ENCODE assay signal across 9 cellular contexts in the genomic region with DNA sequence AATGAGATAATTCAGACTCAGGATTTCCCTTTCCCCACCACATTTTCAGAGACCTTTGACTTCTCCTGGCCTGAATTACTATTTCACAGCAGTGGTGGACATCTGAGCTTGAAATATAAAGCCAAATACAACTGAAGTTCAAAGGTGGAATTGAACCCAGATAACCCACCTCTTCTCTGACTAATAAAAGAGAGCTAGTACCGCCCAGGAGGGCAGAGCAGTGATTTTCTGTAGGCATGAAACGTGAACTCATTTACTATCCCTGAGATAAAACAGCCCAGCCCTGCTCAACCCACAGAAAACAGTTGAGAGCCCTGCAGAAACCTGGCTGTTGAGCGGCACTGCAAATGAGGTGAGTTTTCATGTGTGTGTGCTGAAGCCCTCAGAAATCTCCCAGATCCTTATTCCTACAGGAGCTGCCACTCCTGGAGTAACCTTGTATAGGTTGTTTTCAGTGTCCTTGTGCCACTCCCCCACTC.
DNase-seq lines count a peak whose midpoint lies in the region; ATAC-seq and TF ChIP-seq lines count a peak whose summit lies in the region.
"Had no signal": no experiment of that assay in that cellular context is flagged by ENCODE, and none has a peak within 500 bp of the region (broad histone marks: within the 10 kb centered on the region; RNA-seq: fewer than 3 reads in every experiment).

No MANE protein-coding gene starts in this region.

- H3K4me3 Mint-ChIP-seq in activated CD4-positive, alpha-beta T cell treated with anti-CD3 and anti-CD28 coated beads for 36 hours: no peak overlapping the region
- peak overlapping the region; percentile 96 for H3K4me3 Mint-ChIP-seq in activated naive CD8-positive, alpha-beta T cell

- WGBS in liver: 40% methylated on average over 3 of the region's 3 CpGs

- H3K27ac ChIP-seq in liver (ENCODE audit: low read depth in 1 of 2, low read length in 2 of 2): peak overlapping the region; percentile 77 to 80
- peak overlapping the region; percentile 97 for H3K27ac ChIP-seq in substantia nigra (ENCODE audit: low read depth, low read length, poor library complexity, severe bottlenecking)

- H3K27me3 Mint-ChIP-seq in activated CD4-positive, alpha-beta T cell treated with anti-CD3 and anti-CD28 coated beads for 36 hours: no peaks in the 10 kb centered on the region
- no peaks in the 10 kb centered on the region for H3K27me3 Mint-ChIP-seq in activated naive CD8-positive, alpha-beta T cell

- H3K27me3 ChIP-seq in liver (ENCODE audit: control insufficient read depth in 4 of 4, insufficient read depth in 4 of 4, low read length in 3 of 4): no peaks in the 10 kb centered on the region

- ATAC-seq in activated CD4-positive, alpha-beta T cell treated with anti-CD3 and anti-CD28 coated beads for 36 hours: no peak

- peaks cover 30% of the 10 kb centered on the region for H3K4me1 Mint-ChIP-seq in activated CD4-positive, alpha-beta T cell treated with anti-CD3 and anti-CD28 coated beads for 36 hours
- H3K4me1 Mint-ChIP-seq in activated naive CD8-positive, alpha-beta T cell (ENCODE audit: low read depth): peaks cover 38% of the 10 kb centered on the region

- CTCF ChIA-PET in activated CD4-positive, alpha-beta T cell treated with anti-CD3 and anti-CD28 coated beads for 36 hours (lab: Charles Lee): interaction anchor here (0.7 to 1.7 kb wide), 16 partner anchors 10 to 330 kb away, joined by 3 to 8 read pairs (median 3); no protein-coding TSS in a partner anchor

- no peak overlapping the region for H3K4me3 ChIP-seq in liver (ENCODE audit: low read depth in 1 of 3, low read length in 3 of 3)

- H3K27ac Mint-ChIP-seq in activated CD4-positive, alpha-beta T cell treated with anti-CD3 and anti-CD28 coated beads for 36 hours: peak overlapping the region; percentile 91
- H3K27ac Mint-ChIP-seq in activated naive CD8-positive, alpha-beta T cell: peak overlapping the region; percentile 96

- no peak for TF ChIP-seq CTCF in liver (IDR thresholded peaks at IDR 0.05; ENCODE audit: low read depth, low read length, missing input control)

- peaks cover 7% of the 10 kb centered on the region for H3K9me3 Mint-ChIP-seq in activated CD4-positive, alpha-beta T cell treated with anti-CD3 and anti-CD28 coated beads for 36 hours (ENCODE audit: low read depth)
- H3K9me3 Mint-ChIP-seq in activated naive CD8-positive, alpha-beta T cell (ENCODE audit: low read depth): no peaks in the 10 kb centered on the region

- H3K4me1 ChIP-seq in liver (ENCODE audit: control insufficient read depth in 4 of 4, insufficient read depth in 4 of 4, low read length in 3 of 4): peaks cover 6 to 39% (median 23%) of the 10 kb centered on the region in 4 donors

- H3K9me3 ChIP-seq in liver (ENCODE audit: control insufficient read depth in 4 of 4, low read length in 3 of 4): no peaks in the 10 kb centered on the region

- DNase-seq in activated CD4-positive, alpha-beta T cell treated with anti-CD3 and anti-CD28 coated beads for 36 hours: no peak
- no peak for DNase-seq in activated CD4-positive, alpha-beta T cell treated with anti-CD3 and anti-CD28 coated beads, Interleukin-2, amount 50 U/mL, for 4 hours
- DNase-seq in substantia nigra (lab: John Stamatoyannopoulos, UW): no peak
- DNase-seq in DMS 273 treated with DMSO at 0.1 percent for 48 hours (lab: John Stamatoyannopoulos, UW): no peak
- DNase-seq in NCI-H1105 (lab: John Stamatoyannopoulos, UW): no peak
- DNase-seq in NCI-H187 treated with DMSO at 0.1 percent for 48 hours (lab: John Stamatoyannopoulos, UW): no peak
- DNase-seq: activated gamma-delta T cell had no signal

- POLR2A ChIA-PET in activated CD4-positive, alpha-beta T cell treated with anti-CD3 and anti-CD28 coated beads for 36 hours (lab: Charles Lee): no interaction called here

- no peak for TF ChIP-seq RAD21 in liver (IDR thresholded peaks at IDR 0.05)

- H3K36me3 ChIP-seq in liver (ENCODE audit: control insufficient read depth in 4 of 4, insufficient read depth in 3 of 4, low read depth in 1 of 4, low read length in 3 of 4): no peaks in the 10 kb centered on the region

- H3K36me3 Mint-ChIP-seq in activated CD4-positive, alpha-beta T cell treated with anti-CD3 and anti-CD28 coated beads for 36 hours (ENCODE audit: low read depth): peaks cover 10% of the 10 kb centered on the region
- peaks cover 4% of the 10 kb centered on the region for H3K36me3 Mint-ChIP-seq in activated naive CD8-positive, alpha-beta T cell

- H3K9ac ChIP-seq in liver (ENCODE audit: low read depth in 1 of 2, low read length in 2 of 2): no peak overlapping the region

- intact Hi-C loops in activated CD4-positive, alpha-beta T cell treated with anti-CD3 and anti-CD28 coated beads for 36 hours (cut with DNase I, micrococcal nuclease): loop anchor here (1.0 to 10.0 kb wide), 5 partner anchors 50 to 281 kb away; partner anchors contain the start of genes ASXL1 (in 2 of the 2), PLAGL2 (in 1 of the 2) and POFUT1 (in 1 of the 2)

TF ChIP-seq in liver, 16 proteins besides CTCF, POLR2A, EP300 and RAD21:
- TF ChIP-seq NR2F2 (IDR thresholded peaks at IDR 0.05) (peak; percentile 85), HNF4G (IDR thresholded peaks at IDR 0.05) (peak; percentile 9), GABPA (IDR thresholded peaks at IDR 0.05 in 1 of 2, conservative IDR thresholded peaks at IDR 0.05 in 1 of 2) (no peak), EGR1 (IDR thresholded peaks at IDR 0.05; ENCODE audit: low read depth in 2 of 2) (peak in 1 of 2 donors; percentile 68), SP1 (IDR thresholded peaks at IDR 0.05) (peak; percentile 74), TAF1 (conservative IDR thresholded peaks at IDR 0.05) (no peak), ZBTB33 (IDR thresholded peaks at IDR 0.05) (no peak), FOXA1 (IDR thresholded peaks at IDR 0.05) (no peak), RXRA (IDR thresholded peaks at IDR 0.05) (peak; percentile 90), ATF3 (IDR thresholded peaks at IDR 0.05) (peak; percentile 52), YY1 (IDR thresholded peaks at IDR 0.05) (peak; percentile 38), JUND (IDR thresholded peaks at IDR 0.05) (peak in 1 of 2 donors; percentile 75), FOXA2 (IDR thresholded peaks at IDR 0.05) (peak; percentile 20), HNF4A (conservative IDR thresholded peaks at IDR 0.05) (peak; percentile 80 to 82)
- TF ChIP-seq, protein P1, sequence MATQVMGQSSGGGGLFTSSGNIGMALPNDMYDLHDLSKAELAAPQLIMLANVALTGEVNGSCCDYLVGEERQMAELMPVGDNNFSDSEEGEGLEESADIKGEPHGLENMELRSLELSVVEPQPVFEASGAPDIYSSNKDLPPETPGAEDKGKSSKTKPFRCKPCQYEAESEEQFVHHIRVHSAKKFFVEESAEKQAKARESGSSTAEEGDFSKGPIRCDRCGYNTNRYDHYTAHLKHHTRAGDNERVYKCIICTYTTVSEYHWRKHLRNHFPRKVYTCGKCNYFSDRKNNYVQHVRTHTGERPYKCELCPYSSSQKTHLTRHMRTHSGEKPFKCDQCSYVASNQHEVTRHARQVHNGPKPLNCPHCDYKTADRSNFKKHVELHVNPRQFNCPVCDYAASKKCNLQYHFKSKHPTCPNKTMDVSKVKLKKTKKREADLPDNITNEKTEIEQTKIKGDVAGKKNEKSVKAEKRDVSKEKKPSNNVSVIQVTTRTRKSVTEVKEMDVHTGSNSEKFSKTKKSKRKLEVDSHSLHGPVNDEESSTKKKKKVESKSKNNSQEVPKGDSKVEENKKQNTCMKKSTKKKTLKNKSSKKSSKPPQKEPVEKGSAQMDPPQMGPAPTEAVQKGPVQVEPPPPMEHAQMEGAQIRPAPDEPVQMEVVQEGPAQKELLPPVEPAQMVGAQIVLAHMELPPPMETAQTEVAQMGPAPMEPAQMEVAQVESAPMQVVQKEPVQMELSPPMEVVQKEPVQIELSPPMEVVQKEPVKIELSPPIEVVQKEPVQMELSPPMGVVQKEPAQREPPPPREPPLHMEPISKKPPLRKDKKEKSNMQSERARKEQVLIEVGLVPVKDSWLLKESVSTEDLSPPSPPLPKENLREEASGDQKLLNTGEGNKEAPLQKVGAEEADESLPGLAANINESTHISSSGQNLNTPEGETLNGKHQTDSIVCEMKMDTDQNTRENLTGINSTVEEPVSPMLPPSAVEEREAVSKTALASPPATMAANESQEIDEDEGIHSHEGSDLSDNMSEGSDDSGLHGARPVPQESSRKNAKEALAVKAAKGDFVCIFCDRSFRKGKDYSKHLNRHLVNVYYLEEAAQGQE (IDR thresholded peaks at IDR 0.05): no peak
- TF ChIP-seq, protein P2, sequence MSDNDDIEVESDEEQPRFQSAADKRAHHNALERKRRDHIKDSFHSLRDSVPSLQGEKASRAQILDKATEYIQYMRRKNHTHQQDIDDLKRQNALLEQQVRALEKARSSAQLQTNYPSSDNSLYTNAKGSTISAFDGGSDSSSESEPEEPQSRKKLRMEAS (IDR thresholded peaks at IDR 0.05): peak; percentile 67
